Comparison of ENCODE assay signal across 16 cellular contexts in the genomic region with DNA sequence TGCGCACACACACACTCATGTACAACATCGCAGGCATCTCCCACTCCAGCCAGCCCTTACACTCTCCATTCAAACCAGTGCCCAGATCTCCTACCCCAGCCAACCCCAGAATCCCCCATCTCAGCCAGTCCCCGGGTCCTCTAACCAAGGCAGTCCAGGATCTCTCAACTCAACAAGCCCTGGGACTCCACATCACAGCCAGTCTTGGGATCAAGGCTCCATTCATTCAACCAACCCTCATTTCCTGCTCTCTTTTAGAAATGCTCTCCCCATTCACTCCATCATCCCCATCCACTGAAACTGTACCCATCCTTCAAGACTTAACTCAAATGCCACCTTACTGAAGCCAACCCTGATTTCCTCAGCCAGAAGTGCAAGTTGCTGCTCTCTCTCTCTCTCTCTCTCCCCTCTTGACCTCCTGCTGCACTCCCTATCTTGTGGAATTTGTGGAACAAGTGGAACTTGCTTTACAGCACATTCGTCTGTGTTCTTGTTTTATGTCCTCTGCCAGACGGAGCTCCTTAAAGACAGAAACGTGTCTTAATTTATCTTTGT. TPM values are rescaled to one million over a fixed set of nuclear protein-coding genes. Genes with fewer than 3 reads are reported as not detected.
DNase-seq lines count a peak whose midpoint lies in the region; ATAC-seq and TF ChIP-seq lines count a peak whose summit lies in the region.
"Had no signal": no experiment of that assay in that cellular context is flagged by ENCODE, and none has a peak within 500 bp of the region (broad histone marks: within the 10 kb centered on the region; RNA-seq: fewer than 3 reads in every experiment).

No MANE protein-coding gene starts in this region.

- peaks cover 18% of the 10 kb centered on the region for H3K27me3 ChIP-seq in CD8-positive, alpha-beta memory T cell (ENCODE audit: insufficient read depth, low read length, poor library complexity, severe bottlenecking)
- peaks cover 43% of the 10 kb centered on the region for H3K27me3 ChIP-seq in HUES48 (ENCODE audit: control insufficient read depth, insufficient read depth, low read length)
- peaks cover 37% of the 10 kb centered on the region for H3K27me3 ChIP-seq in neural cell (ENCODE audit: insufficient read depth, low read depth, low read length)

- no peak for ATAC-seq in HG03439 (IDR thresholded peaks at IDR 0.05; ENCODE audit: unreplicated experiment)

- no peak for TF ChIP-seq RAD21 in neural cell (conservative IDR thresholded peaks at IDR 0.05)

- H3K4me3 ChIP-seq in CD8-positive, alpha-beta memory T cell (ENCODE audit: low read length) = no peak overlapping the region
- H3K4me3 ChIP-seq in HUES48 (ENCODE audit: low read depth, low read length) (peak overlapping the region; percentile 54), neural cell (ENCODE audit: low read length) (peak overlapping the region; percentile 51)

- H2AFZ ChIP-seq in neural cell (ENCODE audit: low read depth, low read length) = no peak overlapping the region

- no peak for DNase-seq in CD8-positive, alpha-beta memory T cell
- DNase-seq in chondrocyte (ENCODE audit: low spot score) (no peak), RKO (ENCODE audit: low spot score) (no peak), cerebellar nuclear complex (lab: John Stamatoyannopoulos, UW) (no peak)
- DNase-seq: activated CD8-positive, alpha-beta memory T cell treated with anti-CD3 and anti-CD28 coated beads for 24 hours; COR-L47; effector memory CD4-positive, alpha-beta T cell; gastrocnemius medialis; HCEC 1CT; kidney glomerular epithelial cell had no signal

- no peaks in the 10 kb centered on the region for H3F3A ChIP-seq in neural cell (ENCODE audit: insufficient read depth, low read length, poor library complexity, severe bottlenecking)

- CTCF ChIA-PET in CD8-positive, alpha-beta memory T cell (lab: Charles Lee) = interaction anchor here (1.1 kb wide), 1 partner anchor 10 kb away, joined by 3 read pairs; no protein-coding TSS in a partner anchor

- H3K9ac ChIP-seq in HUES48 (ENCODE audit: low read depth, low read length) (no peak overlapping the region), neural cell (ENCODE audit: low read length) (no peak overlapping the region)

- no peak for TF ChIP-seq EP300 in neural cell (conservative IDR thresholded peaks at IDR 0.05; ENCODE audit: poor library complexity, severe bottlenecking)

- H3K4me2 ChIP-seq in neural cell (ENCODE audit: low read length) = no peak overlapping the region

- peaks cover 21 to 25% (median 24%) of the 10 kb centered on the region in 3 donors for H3K4me1 Mint-ChIP-seq in CD8-positive, alpha-beta memory T cell
- peaks cover 16% of the 10 kb centered on the region for H3K4me1 Mint-ChIP-seq in chondrocyte (ENCODE audit: low read depth)

- H3K27me3 Mint-ChIP-seq in CD8-positive, alpha-beta memory T cell = peaks cover 43 to 50% of the 10 kb centered on the region in 2 donors
- H3K27me3 Mint-ChIP-seq in chondrocyte (ENCODE audit: low read depth) = peaks cover 26% of the 10 kb centered on the region

- H3K27ac Mint-ChIP-seq in CD8-positive, alpha-beta memory T cell = peak overlapping the region in 4 of 8 donors; percentile 31 to 67 (median 44)
- H3K27ac Mint-ChIP-seq in chondrocyte (ENCODE audit: unreplicated experiment) = no peak overlapping the region

- POLR2A ChIA-PET in CD8-positive, alpha-beta memory T cell (lab: Charles Lee) = no interaction called here

- H4K20me1 ChIP-seq in neural cell (ENCODE audit: insufficient read depth) = no peaks in the 10 kb centered on the region

- H3K36me3 ChIP-seq in CD8-positive, alpha-beta memory T cell (ENCODE audit: insufficient read depth, low read length) = no peaks in the 10 kb centered on the region
- H3K36me3 ChIP-seq in HUES48 (ENCODE audit: control insufficient read depth, insufficient read depth, low read length) (no peaks in the 10 kb centered on the region), neural cell (ENCODE audit: insufficient read depth, low read length) (no peaks in the 10 kb centered on the region)
- H3K36me3 ChIP-seq: ascending aorta, gastrocnemius medialis, thoracic aorta had no signal

- no peaks in the 10 kb centered on the region for H3K79me2 ChIP-seq in neural cell (replicated peaks; ENCODE audit: insufficient read depth, low read length)

- TF ChIP-seq CTCF in chondrocyte (IDR thresholded peaks at IDR 0.05) (no peak), neural cell (IDR thresholded peaks at IDR 0.05; ENCODE audit: poor library complexity, severe bottlenecking) (no peak)

- H3K27ac ChIP-seq in CD8-positive, alpha-beta memory T cell (ENCODE audit: low read depth, low read length) = no peak overlapping the region
- H3K27ac ChIP-seq in HUES48 (ENCODE audit: low read depth, low read length) (no peak overlapping the region), neural cell (ENCODE audit: low read length) (no peak overlapping the region)
- H3K27ac ChIP-seq: ascending aorta, gastrocnemius medialis, skin epidermis, thoracic aorta had no signal

- H3K4me1 ChIP-seq in CD8-positive, alpha-beta memory T cell (ENCODE audit: insufficient read depth, low read length) = peaks cover 10% of the 10 kb centered on the region
- H3K4me1 ChIP-seq in HUES48 (ENCODE audit: control insufficient read depth, insufficient read depth, low read length) = peaks cover 33% of the 10 kb centered on the region

- H3K9me2 ChIP-seq in neural cell (ENCODE audit: insufficient read depth, low read length) = no peaks in the 10 kb centered on the region

- no peaks in the 10 kb centered on the region for H3K36me3 Mint-ChIP-seq in CD8-positive, alpha-beta memory T cell
- no peaks in the 10 kb centered on the region for H3K36me3 Mint-ChIP-seq in chondrocyte (ENCODE audit: low read depth)

- H3K9me3 Mint-ChIP-seq in CD8-positive, alpha-beta memory T cell = no peaks in the 10 kb centered on the region
- H3K9me3 Mint-ChIP-seq in chondrocyte (ENCODE audit: low read depth) = peaks cover 7% of the 10 kb centered on the region

- H3K4me3 Mint-ChIP-seq in CD8-positive, alpha-beta memory T cell = peak overlapping the region; percentile 53 to 90 (median 70)
- H3K4me3 Mint-ChIP-seq in chondrocyte (ENCODE audit: unreplicated experiment) = peak overlapping the region; percentile 66

- no peaks in the 10 kb centered on the region for H3K9me3 ChIP-seq in CD8-positive, alpha-beta memory T cell (ENCODE audit: low read length)
- H3K9me3 ChIP-seq in HUES48 (ENCODE audit: control insufficient read depth, insufficient read depth, low read length) (peaks cover 21% of the 10 kb centered on the region), neural cell (ENCODE audit: low read length) (no peaks in the 10 kb centered on the region)
- H3K9me3 ChIP-seq: ascending aorta, gastrocnemius medialis, thoracic aorta had no signal

TF ChIP-seq in neural cell, 6 proteins besides CTCF, POLR2A, EP300 and RAD21:
- TF ChIP-seq EZH2 (IDR thresholded peaks at IDR 0.05; ENCODE audit: borderline replicate concordance, insufficient read depth, low read length, poor library complexity, severe bottlenecking) = no peak

RNA-seq across cellular contexts. Expression of a gene that starts 40.6 kb away (rescaled TPM):
- total RNA-seq in CD8-positive, alpha-beta memory T cell = under 1 TPM; 0.29 to 0.96 TPM
- polyA plus RNA-seq in CD8-positive, alpha-beta memory T cell = 0.35 TPM
- 8.0 to 11.6 TPM (median 8.2 TPM) in 3 replicates for total RNA-seq in chondrocyte
- polyA plus RNA-seq in neural cell = 2.4 and 3.6 TPM in 2 replicates
- 4.4 and 7.1 TPM in 2 replicates for polyA minus RNA-seq in neural cell
